ENCODE assay signal across 8 cellular contexts in genomic region chr4:186067757-186068385, GRCh38. TPM values are rescaled to one million over a fixed set of nuclear protein-coding genes. Genes with fewer than 3 reads are reported as not detected.
DNase-seq lines count a peak whose midpoint lies in the region; ATAC-seq lines count a peak whose summit lies in the region.

No MANE protein-coding gene starts in this region.

- ATAC-seq in HG02571 (IDR thresholded peaks at IDR 0.05; ENCODE audit: unreplicated experiment) (peak; percentile 67), naive B cell (ENCODE audit: low read depth in 2 of 2) (peak; percentile 28 to 50)
- ATAC-seq in activated CD4-positive, alpha-beta T cell treated with anti-CD3 and anti-CD28 coated beads for 36 hours, result peak; percentile 87

- H3K4me3 Mint-ChIP-seq in activated CD4-positive, alpha-beta T cell treated with anti-CD3 and anti-CD28 coated beads for 36 hours, result no peak overlapping the region
- H3K4me3 Mint-ChIP-seq in naive B cell, result peak overlapping the region in 2 of 8 donors; percentile 62 to 87

- WGBS in urinary bladder, result 48% methylated on average over 9 of the region's 9 CpGs

- peak in 2 of 3 donors; percentile 2 to 10 for DNase-seq in stimulated activated CD4-positive, alpha-beta T cell treated with anti-CD3 and anti-CD28 coated beads, Interleukin-12 subunit alpha, Interleukin-12 subunit beta, amount 100 ng/mL, for 48 hours (ENCODE audit: low read depth in 2 of 3, low spot score in 1 of 3)
- DNase-seq in stimulated activated CD4-positive, alpha-beta T cell treated with anti-CD3 and anti-CD28 coated beads, Interleukin-12 subunit alpha, Interleukin-12 subunit beta, amount 100 ng/mL, for 4 hours, result no peak
- peak; percentile 45 for DNase-seq in NCI-H146 (lab: John Stamatoyannopoulos, UW)
- peak; percentile 63 for DNase-seq in activated CD4-positive, alpha-beta T cell treated with anti-CD3 and anti-CD28 coated beads for 36 hours
- peak; percentile 14 for DNase-seq in epithelial cell of prostate (ENCODE audit: low read depth, low spot score)
- DNase-seq in naive B cell, result no peak

- no peaks in the 10 kb centered on the region for H3K36me3 Mint-ChIP-seq in activated CD4-positive, alpha-beta T cell treated with anti-CD3 and anti-CD28 coated beads for 36 hours (ENCODE audit: low read depth)
- H3K36me3 Mint-ChIP-seq in naive B cell, result no peaks in the 10 kb centered on the region

- CTCF ChIA-PET in activated CD4-positive, alpha-beta T cell treated with anti-CD3 and anti-CD28 coated beads for 36 hours (lab: Charles Lee), result interaction anchor here (0.7 to 2.0 kb wide), 7 partner anchors 11 to 191 kb away, joined by 3 to 12 read pairs (median 3); no protein-coding TSS in a partner anchor

- H3K4me1 Mint-ChIP-seq in activated CD4-positive, alpha-beta T cell treated with anti-CD3 and anti-CD28 coated beads for 36 hours, result peaks cover 10% of the 10 kb centered on the region
- H3K4me1 Mint-ChIP-seq in naive B cell, result peaks cover 0 to 10% (median 9%) of the 10 kb centered on the region in 3 donors

- no peak overlapping the region for H3K27ac Mint-ChIP-seq in activated CD4-positive, alpha-beta T cell treated with anti-CD3 and anti-CD28 coated beads for 36 hours
- H3K27ac Mint-ChIP-seq in naive B cell, result no peak overlapping the region

- peak overlapping the region; percentile 73 for H3K4me3 ChIP-seq in urinary bladder (ENCODE audit: low read depth, low read length)

- POLR2A ChIA-PET in activated CD4-positive, alpha-beta T cell treated with anti-CD3 and anti-CD28 coated beads for 36 hours (lab: Charles Lee), result interaction anchor here (0.6 kb wide), 1 partner anchor 451 kb away, joined by 11 read pairs; no protein-coding TSS in a partner anchor

- H3K9me3 Mint-ChIP-seq in activated CD4-positive, alpha-beta T cell treated with anti-CD3 and anti-CD28 coated beads for 36 hours (ENCODE audit: low read depth), result no peaks in the 10 kb centered on the region
- H3K9me3 Mint-ChIP-seq in naive B cell, result no peaks in the 10 kb centered on the region

- H3K36me3 ChIP-seq in urinary bladder (ENCODE audit: insufficient read depth), result no peaks in the 10 kb centered on the region

- H3K4me1 ChIP-seq in urinary bladder (ENCODE audit: insufficient read depth), result no peaks in the 10 kb centered on the region

- peaks cover 12% of the 10 kb centered on the region for H3K27me3 Mint-ChIP-seq in activated CD4-positive, alpha-beta T cell treated with anti-CD3 and anti-CD28 coated beads for 36 hours
- peaks cover 34 to 55% (median 39%) of the 10 kb centered on the region in 3 donors for H3K27me3 Mint-ChIP-seq in naive B cell

- intact Hi-C loops in activated CD4-positive, alpha-beta T cell treated with anti-CD3 and anti-CD28 coated beads for 36 hours (cut with DNase I, micrococcal nuclease), result loop anchor here (1.0 to 5.0 kb wide), 4 partner anchors 69 to 134 kb away; no protein-coding TSS in a partner anchor

- H3K27ac ChIP-seq in epithelial cell of prostate (no peak overlapping the region), urinary bladder (ENCODE audit: low read depth) (no peak overlapping the region)

RNA-seq across cellular contexts. Expression of gene TLR3, which starts 1.1 kb away (rescaled TPM):
- total RNA-seq in activated CD4-positive, alpha-beta T cell treated with anti-CD3 and anti-CD28 coated beads for 36 hours, result not detected
- under 1 TPM in 1 of 6 donors, not detected in 5; 0.47 TPM for polyA plus RNA-seq in naive B cell (ENCODE audit: low read depth in 6 of 6)
- 20.4 TPM for total RNA-seq in urinary bladder
- 4.7 TPM for polyA plus RNA-seq in urinary bladder

RNA-seq across cellular contexts. Expression of gene FAM149A, which starts 36.6 kb away (rescaled TPM):
- total RNA-seq in activated CD4-positive, alpha-beta T cell treated with anti-CD3 and anti-CD28 coated beads for 36 hours, result under 1 TPM; 0.44 to 0.59 TPM
- polyA plus RNA-seq in naive B cell (ENCODE audit: low read depth in 6 of 6) (not detected), urinary bladder (16.1 TPM)
- total RNA-seq in urinary bladder, result 17.4 TPM

Comparison
In these comparisons a context has a peak if more than half of its experiments do, and no peak if none do; other contexts are left out.
1. DNase-seq: peak in stimulated activated CD4-positive, alpha-beta T cell treated with anti-CD3 and anti-CD28 coated beads, Interleukin-12 subunit alpha, Interleukin-12 subunit beta, amount 100 ng/mL, for 48 hours (2 of 3), NCI-H146 (single experiment), activated CD4-positive, alpha-beta T cell treated with anti-CD3 and anti-CD28 coated beads for 36 hours (single experiment) and epithelial cell of prostate (single experiment); none in stimulated activated CD4-positive, alpha-beta T cell treated with anti-CD3 and anti-CD28 coated beads, Interleukin-12 subunit alpha, Interleukin-12 subunit beta, amount 100 ng/mL, for 4 hours (single experiment) and naive B cell (single experiment).
2. RNA of gene TLR3, which starts 1.1 kb away (total RNA-seq): 20.4 TPM in urinary bladder (single experiment); not detected in activated CD4-positive, alpha-beta T cell treated with anti-CD3 and anti-CD28 coated beads for 36 hours; every median in the first group is over 10 times any median in the second.
3. RNA of gene FAM149A, which starts 36.6 kb away (total RNA-seq): 17.4 TPM in urinary bladder (single experiment); 0.44 to 0.59 TPM in activated CD4-positive, alpha-beta T cell treated with anti-CD3 and anti-CD28 coated beads for 36 hours; every median in the first group is over 10 times any median in the second.
4. Peak in every context shown above with its lines, with median percentiles within 50 percentile points of each other: ATAC-seq.